19 cellular contexts compared by ENCODE assay signal in genomic region chr9:85528607-85529006, GRCh38.
DNase-seq lines count a peak whose midpoint lies in the region; ATAC-seq and TF ChIP-seq lines count a peak whose summit lies in the region.
"Had no signal": no experiment of that assay in that cellular context is flagged by ENCODE, and none has a peak within 500 bp of the region (broad histone marks: within the 10 kb centered on the region; RNA-seq: fewer than 3 reads in every experiment).

No MANE protein-coding gene starts in this region.

- no peaks in the 10 kb centered on the region for H3K36me3 Mint-ChIP-seq in neural crest cell (ENCODE audit: low read depth)
- H3K36me3 Mint-ChIP-seq: CD4-positive, alpha-beta memory T cell had no signal

- peak overlapping the region; percentile 73 for H3K27ac Mint-ChIP-seq in neural crest cell (ENCODE audit: unreplicated experiment)
- H3K27ac Mint-ChIP-seq: B cell; CD4-positive, alpha-beta memory T cell had no signal

- H3K9me3 Mint-ChIP-seq in neural crest cell: no peaks in the 10 kb centered on the region
- H3K9me3 Mint-ChIP-seq: CD4-positive, alpha-beta memory T cell had no signal

- intact Hi-C loops in dorsolateral prefrontal cortex (cut with DNase I): loop anchor here (5.0 to 10.0 kb wide), 4 partner anchors 74 to 504 kb away; no protein-coding TSS in a partner anchor
- intact Hi-C loops in left ventricle myocardium inferior (cut with micrococcal nuclease): no loop called here
- intact Hi-C loops in sciatic nerve (cut with DNase I): no loop called here

- H3K36me3 ChIP-seq in left ventricle myocardium inferior: no peaks in the 10 kb centered on the region

- H3K4me1 ChIP-seq in left ventricle myocardium inferior: peaks cover 38% of the 10 kb centered on the region

- no peak for TF ChIP-seq CTCF in dorsolateral prefrontal cortex (IDR thresholded peaks at IDR 0.05 in 54 of 56, conservative IDR thresholded peaks at IDR 0.05 in 2 of 56; ENCODE audit: low read depth in 1 of 56, partially characterized antibody in 56 of 56)
- TF ChIP-seq CTCF in left ventricle myocardium inferior (IDR thresholded peaks at IDR 0.05; ENCODE audit: borderline replicate concordance): no peak
- TF ChIP-seq CTCF in neural crest cell (conservative IDR thresholded peaks at IDR 0.05): no peak

- no peaks in the 10 kb centered on the region for H3K27me3 ChIP-seq in dorsolateral prefrontal cortex
- H3K27me3 ChIP-seq in left ventricle myocardium inferior (ENCODE audit: low read depth): peaks cover 9% of the 10 kb centered on the region

- no peak for ATAC-seq in sciatic nerve
- ATAC-seq: HCT116 had no signal

- no peak overlapping the region for H3K4me3 Mint-ChIP-seq in neural crest cell
- H3K4me3 Mint-ChIP-seq: B cell; CD4-positive, alpha-beta memory T cell had no signal

- no peak overlapping the region for H3K4me3 ChIP-seq in dorsolateral prefrontal cortex
- no peak overlapping the region for H3K4me3 ChIP-seq in left ventricle myocardium inferior

- peak overlapping the region; percentile 76 to 100 (median 98) for H3K27ac ChIP-seq in dorsolateral prefrontal cortex
- H3K27ac ChIP-seq in left ventricle myocardium inferior (replicated peaks): peak overlapping the region; percentile 87
- H3K27ac ChIP-seq in temporal lobe (ENCODE audit: low read depth, low read length): peak overlapping the region; percentile 100

- peaks cover 9% of the 10 kb centered on the region for H3K27me3 Mint-ChIP-seq in neural crest cell (ENCODE audit: low read depth)

- peaks cover 16% of the 10 kb centered on the region for H3K9me3 ChIP-seq in left ventricle myocardium inferior (replicated peaks)

- peaks cover 19% of the 10 kb centered on the region for H3K4me1 Mint-ChIP-seq in neural crest cell
- H3K4me1 Mint-ChIP-seq: B cell; CD4-positive, alpha-beta memory T cell had no signal

- DNase-seq in dorsolateral prefrontal cortex (no peak), left ventricle myocardium inferior (no peak), neural crest cell (ENCODE audit: low read depth, low spot score) (no peak), sciatic nerve (ENCODE audit: low spot score) (no peak), GDM1 (lab: John Stamatoyannopoulos, UW) (no peak)
- no peak for DNase-seq in activated naive CD4-positive, alpha-beta T cell (lab: John Stamatoyannopoulos, UW)
- DNase-seq: CD4-positive, alpha-beta memory T cell; DMS79 treated with DMSO at 0.1 percent for 48 hours; GF-D8; MV-4-11; NCI-H1436; NCI-H2029 treated with DMSO at 0.1 percent for 48 hours; NCI-H226; NCI-H526; OCI-M1; RPMI8226 had no signal

Comparison
In these comparisons a context has a peak if more than half of its experiments do, and no peak if none do; other contexts are left out.
1. intact Hi-C loops: an anchor here in dorsolateral prefrontal cortex (5.0 to 10.0 kb wide); none called in left ventricle myocardium inferior and sciatic nerve.